ENCODE assay signal across 17 cellular contexts in genomic region chrX:20181563-20182329, GRCh38. TPM values are rescaled to one million over a fixed set of nuclear protein-coding genes. Genes with fewer than 3 reads are reported as not detected.
DNase-seq lines count a peak whose midpoint lies in the region; ATAC-seq and TF ChIP-seq lines count a peak whose summit lies in the region.
"Had no signal": no experiment of that assay in that cellular context is flagged by ENCODE, and none has a peak within 500 bp of the region (broad histone marks: within the 10 kb centered on the region; RNA-seq: fewer than 3 reads in every experiment).

No MANE protein-coding gene starts in this region.

- no peak overlapping the region for H3K27ac ChIP-seq in GM23338 (ENCODE audit: low read depth)
- H3K27ac ChIP-seq: vagina had no signal

- H3K4me3 Mint-ChIP-seq in activated naive CD4-positive, alpha-beta T cell treated with anti-CD3 and anti-CD28 coated beads, Interleukin-2, amount 50 U/mL, for 24 hours, result no peak overlapping the region
- no peak overlapping the region for H3K4me3 Mint-ChIP-seq in activated naive CD8-positive, alpha-beta T cell treated with anti-CD3 and anti-CD28 coated beads, Interleukin-2, amount 50 U/mL, for 24 hours
- no peak overlapping the region for H3K4me3 Mint-ChIP-seq in GM23338
- H3K4me3 Mint-ChIP-seq: naive B cell had no signal

- peaks cover 24% of the 10 kb centered on the region for H3K4me1 Mint-ChIP-seq in activated naive CD4-positive, alpha-beta T cell treated with anti-CD3 and anti-CD28 coated beads, Interleukin-2, amount 50 U/mL, for 24 hours
- H3K4me1 Mint-ChIP-seq in activated naive CD8-positive, alpha-beta T cell treated with anti-CD3 and anti-CD28 coated beads, Interleukin-2, amount 50 U/mL, for 24 hours, result peaks cover 18% of the 10 kb centered on the region
- no peaks in the 10 kb centered on the region for H3K4me1 Mint-ChIP-seq in GM23338

- H3K27ac Mint-ChIP-seq in activated naive CD4-positive, alpha-beta T cell treated with anti-CD3 and anti-CD28 coated beads, Interleukin-2, amount 50 U/mL, for 24 hours, result peak overlapping the region; percentile 76
- H3K27ac Mint-ChIP-seq in activated naive CD8-positive, alpha-beta T cell treated with anti-CD3 and anti-CD28 coated beads, Interleukin-2, amount 50 U/mL, for 24 hours, result peak overlapping the region; percentile 49
- no peak overlapping the region for H3K27ac Mint-ChIP-seq in GM23338

- no peaks in the 10 kb centered on the region for H3K27me3 Mint-ChIP-seq in activated naive CD4-positive, alpha-beta T cell treated with anti-CD3 and anti-CD28 coated beads, Interleukin-2, amount 50 U/mL, for 24 hours
- H3K27me3 Mint-ChIP-seq in activated naive CD8-positive, alpha-beta T cell treated with anti-CD3 and anti-CD28 coated beads, Interleukin-2, amount 50 U/mL, for 24 hours, result no peaks in the 10 kb centered on the region
- H3K27me3 Mint-ChIP-seq in GM23338 (ENCODE audit: insufficient read depth, low read depth, poor library complexity), result no peaks in the 10 kb centered on the region

- TF ChIP-seq CTCF in mucosa of descending colon (IDR thresholded peaks at IDR 0.05) (no peak), GM23338 (conservative IDR thresholded peaks at IDR 0.05; ENCODE audit: low read depth in 2 of 2) (no peak)

- H3K27me3 ChIP-seq in GM23338 (ENCODE audit: insufficient read depth), result no peaks in the 10 kb centered on the region
- H3K27me3 ChIP-seq: vagina had no signal

- no peaks in the 10 kb centered on the region for H3K79me2 ChIP-seq in GM23338 (replicated peaks; ENCODE audit: insufficient read depth)

- ATAC-seq in activated naive CD8-positive, alpha-beta T cell treated with anti-CD3 and anti-CD28 coated beads, Interleukin-2, amount 50 U/mL, for 24 hours, result peak; percentile 65
- ATAC-seq in mucosa of descending colon (no peak), GM18873 (IDR thresholded peaks at IDR 0.05; ENCODE audit: low FRiP score, unreplicated experiment) (no peak), GM23338 (no peak)
- ATAC-seq: HCT116 had no signal

- H4K20me1 ChIP-seq in GM23338 (replicated peaks; ENCODE audit: insufficient read depth), result no peaks in the 10 kb centered on the region

- no peaks in the 10 kb centered on the region for H3K9me3 ChIP-seq in mucosa of descending colon
- H3K9me3 ChIP-seq: vagina had no signal

- no peaks in the 10 kb centered on the region for H3K9me2 ChIP-seq in GM23338 (ENCODE audit: insufficient read depth)

- intact Hi-C loops in mucosa of descending colon (cut with DNase I, micrococcal nuclease), result no loop called here

- no peaks in the 10 kb centered on the region for H3F3A ChIP-seq in GM23338 (replicated peaks; ENCODE audit: low read depth)

- no peaks in the 10 kb centered on the region for H3K9me3 Mint-ChIP-seq in activated naive CD4-positive, alpha-beta T cell treated with anti-CD3 and anti-CD28 coated beads, Interleukin-2, amount 50 U/mL, for 24 hours
- no peaks in the 10 kb centered on the region for H3K9me3 Mint-ChIP-seq in activated naive CD8-positive, alpha-beta T cell treated with anti-CD3 and anti-CD28 coated beads, Interleukin-2, amount 50 U/mL, for 24 hours
- no peaks in the 10 kb centered on the region for H3K9me3 Mint-ChIP-seq in GM23338
- H3K9me3 Mint-ChIP-seq: naive B cell had no signal

- H3K36me3 ChIP-seq in mucosa of descending colon (ENCODE audit: low read depth) (no peaks in the 10 kb centered on the region), GM23338 (ENCODE audit: insufficient read depth) (no peaks in the 10 kb centered on the region)
- H3K36me3 ChIP-seq: vagina had no signal

- no peak for DNase-seq in activated naive CD4-positive, alpha-beta T cell (lab: John Stamatoyannopoulos, UW)
- DNase-seq in M059J (ENCODE audit: low read depth), result peak; percentile 2
- DNase-seq in activated naive CD8-positive, alpha-beta T cell treated with anti-CD3 and anti-CD28 coated beads, Interleukin-2, amount 50 U/mL, for 24 hours, result no peak
- DNase-seq in mucosa of descending colon, result no peak
- no peak for DNase-seq in NCI-H1436 (lab: John Stamatoyannopoulos, UW)
- DNase-seq in GM23338 (ENCODE audit: low spot score), result no peak
- DNase-seq: DMS79 treated with DMSO at 0.1 percent for 48 hours; naive B cell; NCI-H1417; NCI-H524 treated with DMSO at 0.1 percent for 48 hours; retina; RPMI8226; stimulated activated CD4-positive, alpha-beta T cell treated with anti-CD3 and anti-CD28 coated beads, Interleukin-2, amount 100 ng/mL, for 48 hours had no signal

- H3K36me3 Mint-ChIP-seq in activated naive CD4-positive, alpha-beta T cell treated with anti-CD3 and anti-CD28 coated beads, Interleukin-2, amount 50 U/mL, for 24 hours, result peaks cover 17% of the 10 kb centered on the region
- peaks cover 36% of the 10 kb centered on the region for H3K36me3 Mint-ChIP-seq in activated naive CD8-positive, alpha-beta T cell treated with anti-CD3 and anti-CD28 coated beads, Interleukin-2, amount 50 U/mL, for 24 hours (ENCODE audit: low read depth)
- peaks cover 4% of the 10 kb centered on the region; the same call in 2 of the 3 replicates for H3K36me3 Mint-ChIP-seq in GM23338 (ENCODE audit: low read depth)

- no peak overlapping the region for H3K4me2 ChIP-seq in GM23338

- H3K4me3 ChIP-seq in mucosa of descending colon (no peak overlapping the region), GM23338 (no peak overlapping the region)
- H3K4me3 ChIP-seq: vagina had no signal

- H2AFZ ChIP-seq in GM23338, result no peak overlapping the region

- H3K4me1 ChIP-seq in mucosa of descending colon (ENCODE audit: low read depth), result no peaks in the 10 kb centered on the region
- no peaks in the 10 kb centered on the region for H3K4me1 ChIP-seq in GM23338 (ENCODE audit: insufficient read depth)
- H3K4me1 ChIP-seq: vagina had no signal

TF ChIP-seq in GM23338, 12 proteins besides CTCF, POLR2A, EP300 and RAD21 (continues in another document):
- TF ChIP-seq, protein P1, sequence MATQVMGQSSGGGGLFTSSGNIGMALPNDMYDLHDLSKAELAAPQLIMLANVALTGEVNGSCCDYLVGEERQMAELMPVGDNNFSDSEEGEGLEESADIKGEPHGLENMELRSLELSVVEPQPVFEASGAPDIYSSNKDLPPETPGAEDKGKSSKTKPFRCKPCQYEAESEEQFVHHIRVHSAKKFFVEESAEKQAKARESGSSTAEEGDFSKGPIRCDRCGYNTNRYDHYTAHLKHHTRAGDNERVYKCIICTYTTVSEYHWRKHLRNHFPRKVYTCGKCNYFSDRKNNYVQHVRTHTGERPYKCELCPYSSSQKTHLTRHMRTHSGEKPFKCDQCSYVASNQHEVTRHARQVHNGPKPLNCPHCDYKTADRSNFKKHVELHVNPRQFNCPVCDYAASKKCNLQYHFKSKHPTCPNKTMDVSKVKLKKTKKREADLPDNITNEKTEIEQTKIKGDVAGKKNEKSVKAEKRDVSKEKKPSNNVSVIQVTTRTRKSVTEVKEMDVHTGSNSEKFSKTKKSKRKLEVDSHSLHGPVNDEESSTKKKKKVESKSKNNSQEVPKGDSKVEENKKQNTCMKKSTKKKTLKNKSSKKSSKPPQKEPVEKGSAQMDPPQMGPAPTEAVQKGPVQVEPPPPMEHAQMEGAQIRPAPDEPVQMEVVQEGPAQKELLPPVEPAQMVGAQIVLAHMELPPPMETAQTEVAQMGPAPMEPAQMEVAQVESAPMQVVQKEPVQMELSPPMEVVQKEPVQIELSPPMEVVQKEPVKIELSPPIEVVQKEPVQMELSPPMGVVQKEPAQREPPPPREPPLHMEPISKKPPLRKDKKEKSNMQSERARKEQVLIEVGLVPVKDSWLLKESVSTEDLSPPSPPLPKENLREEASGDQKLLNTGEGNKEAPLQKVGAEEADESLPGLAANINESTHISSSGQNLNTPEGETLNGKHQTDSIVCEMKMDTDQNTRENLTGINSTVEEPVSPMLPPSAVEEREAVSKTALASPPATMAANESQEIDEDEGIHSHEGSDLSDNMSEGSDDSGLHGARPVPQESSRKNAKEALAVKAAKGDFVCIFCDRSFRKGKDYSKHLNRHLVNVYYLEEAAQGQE (IDR thresholded peaks at IDR 0.05; ENCODE audit: unreplicated experiment), result no peak
- no peak for TF ChIP-seq POLR2AphosphoS5 (IDR thresholded peaks at IDR 0.05; ENCODE audit: low read depth)

RNA-seq across cellular contexts. Expression of gene EIF1AX, which starts 40.1 kb away (rescaled TPM):
- 33.0 and 56.4 TPM in 2 replicates for total RNA-seq in M059J (2014; rRNA removed; shearing (Covaris generic))
- total RNA-seq in mucosa of descending colon, result 10 to 100 TPM; 42.2 to 78.0 (median 69.0) TPM
- 107 and 122 TPM in 2 replicates for total RNA-seq in GM23338 (2014; rRNA removed; shearing (Covaris generic))
- 309 and 321 TPM in 2 replicates for polyA plus RNA-seq in GM23338 (2016; fragmentation: Nextera tagmentation; extraction: Ambion mirVana)
